8 cellular contexts compared by ENCODE assay signal in genomic region chr2:151410485-151410833, GRCh38. TPM values are rescaled to one million over a fixed set of nuclear protein-coding genes. Genes with fewer than 3 reads are reported as not detected.
DNase-seq lines count a peak whose midpoint lies in the region; ATAC-seq and TF ChIP-seq lines count a peak whose summit lies in the region.

No MANE protein-coding gene starts in this region.

- peak overlapping the region; percentile 97 for H3K4me3 ChIP-seq in GM12864 (ENCODE audit: low read depth, low read length)
- H3K4me3 ChIP-seq in GM23248, result peak overlapping the region; percentile 99
- H3K4me3 ChIP-seq in lung, result peak overlapping the region; percentile 99

- H3K36me3 ChIP-seq in GM23248 (ENCODE audit: low read depth), result peaks cover 27% of the 10 kb centered on the region
- H3K36me3 ChIP-seq in lung (ENCODE audit: control insufficient read depth in 2 of 2, insufficient read depth in 2 of 2, low read length in 2 of 2), result peaks cover 2 to 6% of the 10 kb centered on the region in 2 donors

- H3K9ac ChIP-seq in GM23248, result peak overlapping the region; percentile 93

- ATAC-seq in lung (ENCODE audit: insufficient read depth, low FRiP score), result no peak

- peak overlapping the region; percentile 92 for H2AFZ ChIP-seq in GM23248

- no peaks in the 10 kb centered on the region for H4K20me1 ChIP-seq in GM23248 (ENCODE audit: insufficient read depth)

- H3K79me2 ChIP-seq in GM23248 (ENCODE audit: insufficient read depth), result peaks cover 53% of the 10 kb centered on the region

- no peaks in the 10 kb centered on the region for H3F3A ChIP-seq in GM23248 (ENCODE audit: insufficient read depth)

- DNase-seq in GM12864 (ENCODE audit: low read depth) (peak; percentile 16), GM23248 (peak; percentile 57), Kasumi-1 (lab: John Stamatoyannopoulos, UW) (peak; percentile 34 to 61), cerebellum (ENCODE audit: low spot score) (peak; percentile 28), lung (ENCODE audit: low spot score) (peak; percentile 29), cerebellar nuclear complex (lab: John Stamatoyannopoulos, UW) (no peak)
- peak; percentile 10 for DNase-seq in activated CD4-positive, CD25-positive, alpha-beta regulatory T cell treated with anti-CD3 and anti-CD28 coated beads, Interleukin-2, amount 50 U/mL, for 16 hours (ENCODE audit: low read depth, low spot score)
- DNase-seq in stimulated activated CD8-positive, alpha-beta memory T cell treated with anti-CD3 and anti-CD28 coated beads, Interleukin-7, amount 100 ng/mL, for 4 hours (ENCODE audit: low read depth in 2 of 2), result peak; percentile 13

- no peaks in the 10 kb centered on the region for H3K27me3 ChIP-seq in GM23248 (replicated peaks; ENCODE audit: insufficient read depth)
- no peaks in the 10 kb centered on the region for H3K27me3 ChIP-seq in lung (ENCODE audit: control insufficient read depth, insufficient read depth)

- H3K9me3 ChIP-seq in GM23248 (ENCODE audit: low read depth) (no peaks in the 10 kb centered on the region), lung (ENCODE audit: control insufficient read depth in 2 of 2, insufficient read depth in 1 of 2, low read length in 1 of 2) (no peaks in the 10 kb centered on the region)

- peak overlapping the region; percentile 92 for H3K4me2 ChIP-seq in GM23248 (ENCODE audit: unreplicated experiment)

- peaks cover 12% of the 10 kb centered on the region; the same call in 1 of the 2 replicates for H3K4me1 ChIP-seq in GM23248 (ENCODE audit: insufficient read depth)
- no peaks in the 10 kb centered on the region for H3K4me1 ChIP-seq in lung (ENCODE audit: control insufficient read depth in 2 of 2, insufficient read depth in 2 of 2, low read length in 2 of 2)

- 0 to 2% methylated on average over 21 of the region's 21 CpGs for WGBS in GM23248 (ENCODE audit: low coverage in 1 of 2, low lambda C conversion rate in 2 of 2, missing lambda C conversion rate in 2 of 2), 2 experiments
- 0 to 1% methylated on average over 21 of the region's 21 CpGs for WGBS in lung, 2 donors

- in situ Hi-C loops in GM23248 (cut with MboI), result loop anchor here (10.0 kb wide), 1 partner anchor 146 kb away; the partner anchor contains the start of gene RBM43

- peak overlapping the region; percentile 90 for H3K27ac ChIP-seq in GM23248
- H3K27ac ChIP-seq in lung (ENCODE audit: low read depth in 1 of 2, low read length in 1 of 2), result peak overlapping the region; percentile 90 to 94

- TF ChIP-seq CTCF in GM12864 (IDR thresholded peaks at IDR 0.05; ENCODE audit: low read depth, low read length, missing control alignments) (no peak), lung (IDR thresholded peaks at IDR 0.05; ENCODE audit: control extremely low read depth, extremely low read depth) (no peak)

- no peaks in the 10 kb centered on the region for H3K9me2 ChIP-seq in GM23248 (ENCODE audit: insufficient read depth)

RNA-seq across cellular contexts. Expression of gene RIF1, which starts 0.8 kb away (rescaled TPM):
- 20.9 and 24.8 TPM in 2 replicates for total RNA-seq in GM23248 (2014; rRNA removed; shearing (Covaris generic))
- polyA plus RNA-seq in GM23248 (2016; fragmentation: Nextera tagmentation; extraction: Ambion mirVana), result 26.5 and 28.7 TPM in 2 replicates
- total RNA-seq in cerebellum, result 79.7 TPM
- 10 to 100 TPM; 27.3 to 78.3 TPM for total RNA-seq in lung
- 1 to 10 TPM; 4.3 to 5.3 TPM for polyA plus RNA-seq in lung

RNA-seq across cellular contexts. Expression of gene TNFAIP6, which starts 53.1 kb away (rescaled TPM):
- total RNA-seq in GM23248 (2014; rRNA removed; shearing (Covaris generic)), result 4.5 and 8.9 TPM in 2 replicates
- polyA plus RNA-seq in GM23248 (2016; fragmentation: Nextera tagmentation; extraction: Ambion mirVana) (10.2 and 10.7 TPM in 2 replicates), lung (100 to 1,000 TPM in 1 of 2 donors, 1 to 10 TPM in 1; 1.6 to 134 TPM)
- total RNA-seq in cerebellum (0.27 TPM), lung (10 to 100 TPM in 1 of 2 donors, 1 to 10 TPM in 1; 6.0 to 10.7 TPM)

Comparison
In these comparisons a context has a peak if more than half of its experiments do, and no peak if none do; other contexts are left out.
1. DNase-seq: peak in GM12864 (single experiment), GM23248 (single experiment), Kasumi-1 (2 of 2), activated CD4-positive, CD25-positive, alpha-beta regulatory T cell treated with anti-CD3 and anti-CD28 coated beads, Interleukin-2, amount 50 U/mL, for 16 hours (single experiment), cerebellum (single experiment), lung (single experiment) and stimulated activated CD8-positive, alpha-beta memory T cell treated with anti-CD3 and anti-CD28 coated beads, Interleukin-7, amount 100 ng/mL, for 4 hours (2 of 2); none in cerebellar nuclear complex (0 of 2).
2. Peak in every context shown above with its lines, with median percentiles within 50 percentile points of each other: H3K4me3 ChIP-seq.